Comparison of ENCODE assay signal across 27 cellular contexts in genomic region chr20:45085867-45086266, GRCh38. TPM values are rescaled to one million over a fixed set of nuclear protein-coding genes. Genes with fewer than 3 reads are reported as not detected.
DNase-seq lines count a peak whose midpoint lies in the region; ATAC-seq and TF ChIP-seq lines count a peak whose summit lies in the region.
"Had no signal": no experiment of that assay in that cellular context is flagged by ENCODE, and none has a peak within 500 bp of the region (broad histone marks: within the 10 kb centered on the region; RNA-seq: fewer than 3 reads in every experiment).

No MANE protein-coding gene starts in this region.

- H3K9me3 Mint-ChIP-seq in CD8-positive, alpha-beta T cell = peaks cover 15% of the 10 kb centered on the region
- H3K9me3 Mint-ChIP-seq in H9 = peaks cover 5 to 10% of the 10 kb centered on the region in 2 experiments; a peak in 4 of 5 replicates
- H3K9me3 Mint-ChIP-seq in activated CD8-positive, alpha-beta T cell treated with anti-CD3 and anti-CD28 coated beads, Interleukin-2, amount 10 ng/mL, durations not matched to agents 7 days and 5 days (ENCODE audit: insufficient read depth) = no peaks in the 10 kb centered on the region
- peaks cover 0 to 25% (median 10%) of the 10 kb centered on the region in 9 donors for H3K9me3 Mint-ChIP-seq in naive thymus-derived CD8-positive, alpha-beta T cell
- H3K9me3 Mint-ChIP-seq: activated T-helper 1 cell treated with anti-CD3 and anti-CD28 coated beads, Interleukin-12 subunit alpha, Interleukin-12 subunit beta, Interleukin-2, Interleukin-4 antibody, amounts not matched to agents 30 ng/mL and 10 ng/mL and 1 ng/mL, durations not matched to agents 14 hours and 24 hours and 36 hours had no signal

- no peak overlapping the region for H2AK5ac ChIP-seq in H9 (ENCODE audit: insufficient read length, low read length)

- H2AFZ ChIP-seq in H9 (ENCODE audit: low read length) = no peak overlapping the region

- H3K36me3 Mint-ChIP-seq in CD8-positive, alpha-beta T cell = peaks cover 85% of the 10 kb centered on the region
- H3K36me3 Mint-ChIP-seq in H9 (ENCODE audit: insufficient read depth in 1 of 3, low read depth in 3 of 3) = peaks cover 14 to 27% (median 19%) of the 10 kb centered on the region in 3 experiments
- H3K36me3 Mint-ChIP-seq in activated CD8-positive, alpha-beta T cell treated with anti-CD3 and anti-CD28 coated beads, Interleukin-2, amount 10 ng/mL, durations not matched to agents 7 days and 5 days (ENCODE audit: low read depth) = peaks cover 69% of the 10 kb centered on the region
- H3K36me3 Mint-ChIP-seq in naive thymus-derived CD8-positive, alpha-beta T cell = peaks cover 27 to 68% (median 39%) of the 10 kb centered on the region in 3 donors

- H3K79me1 ChIP-seq in H9 (ENCODE audit: insufficient read depth, low read depth, low read length, poor library complexity, severe bottlenecking) = no peaks in the 10 kb centered on the region

- H3K4me3 ChIP-seq in CD8-positive, alpha-beta T cell (ENCODE audit: low read depth, low read length) = no peak overlapping the region
- H3K4me3 ChIP-seq: esophagus squamous epithelium, gastroesophageal sphincter, lower lobe of right lung, smooth muscle cell, thyroid gland had no signal

- no peaks in the 10 kb centered on the region; the same call in 1 of the 2 replicates for H3K79me2 ChIP-seq in H9 (ENCODE audit: insufficient read depth, low read length)

- no peaks in the 10 kb centered on the region for H3K4me1 ChIP-seq in CD8-positive, alpha-beta T cell (ENCODE audit: insufficient read depth, low read length)
- H3K4me1 ChIP-seq in H9 (ENCODE audit: insufficient read depth, low read length) = no peaks in the 10 kb centered on the region
- H3K4me1 ChIP-seq: Caco-2, gastroesophageal sphincter, thyroid gland had no signal

- no peak overlapping the region for H4K5ac ChIP-seq in H9 (ENCODE audit: insufficient read length, low read depth, low read length)

- H3K4me2 ChIP-seq in H9 (ENCODE audit: insufficient read depth, insufficient read length, low read length) = no peak overlapping the region
- H3K4me2 ChIP-seq: KMS-11, smooth muscle cell had no signal

- CTCF ChIA-PET in CD8-positive, alpha-beta T cell (lab: Charles Lee) = no interaction called here
- CTCF ChIA-PET in activated CD8-positive, alpha-beta T cell treated with anti-CD3 and anti-CD28 coated beads, Interleukin-2, amount 10 ng/mL, durations not matched to agents 7 days and 5 days (lab: Charles Lee) = interaction anchor here (1.1 to 2.8 kb wide), 3 partner anchors 11 to 42 kb away, joined by 3 to 19 read pairs (median 14); no protein-coding TSS in a partner anchor

- no peaks in the 10 kb centered on the region for H3K23me2 ChIP-seq in H9 (ENCODE audit: insufficient read length, low read depth, low read length, poor library complexity, severe bottlenecking)

- peaks cover 7% of the 10 kb centered on the region for H3K9me3 ChIP-seq in CD8-positive, alpha-beta T cell (ENCODE audit: low read length)
- peaks cover 6% of the 10 kb centered on the region for H3K9me3 ChIP-seq in H9 (ENCODE audit: control insufficient read depth, low read depth, low read length)
- H3K9me3 ChIP-seq: Caco-2, thyroid gland had no signal

- no peak for TF ChIP-seq CTCF in CD8-positive, alpha-beta T cell (IDR thresholded peaks at IDR 0.05)
- peak; percentile 26; the same call in 1 of the 3 replicates for TF ChIP-seq CTCF in H9 (conservative IDR thresholded peaks at IDR 0.05)

- H3K27ac ChIP-seq in CD8-positive, alpha-beta T cell (ENCODE audit: low read depth, low read length) = no peak overlapping the region
- H3K27ac ChIP-seq in H9 (ENCODE audit: insufficient read length, low read depth, low read length) = no peak overlapping the region
- H3K27ac ChIP-seq: brain microvascular endothelial cell, esophagus squamous epithelium, gastroesophageal sphincter, KMS-11, lower lobe of right lung, thyroid gland had no signal

- no CpG with 5 or more reads among the region's 1 CpG for WGBS in H9 (ENCODE audit: extremely low coverage, insufficient read length, low lambda C conversion rate)

- H4K91ac ChIP-seq in H9 (ENCODE audit: insufficient read length, low read depth, low read length) = no peak overlapping the region

- no peak overlapping the region for H2BK15ac ChIP-seq in H9 (ENCODE audit: low read depth, low read length)

- H3K36me3 ChIP-seq in CD8-positive, alpha-beta T cell (ENCODE audit: insufficient read depth, low read length) = peaks cover 11% of the 10 kb centered on the region

- intact Hi-C loops in CD8-positive, alpha-beta T cell (cut with DNase I, micrococcal nuclease) = no loop called here

- H2BK120ac ChIP-seq in H9 (ENCODE audit: low read depth, low read length, poor library complexity, severe bottlenecking) = no peak overlapping the region

- no peak overlapping the region for H3K23ac ChIP-seq in H9 (ENCODE audit: insufficient read length, low read depth, low read length)

- peaks cover 10% of the 10 kb centered on the region for H3K4me1 Mint-ChIP-seq in CD8-positive, alpha-beta T cell (ENCODE audit: low read depth)
- peaks cover 7 to 9% of the 10 kb centered on the region in 2 experiments for H3K4me1 Mint-ChIP-seq in H9
- peaks cover 4% of the 10 kb centered on the region for H3K4me1 Mint-ChIP-seq in activated CD8-positive, alpha-beta T cell treated with anti-CD3 and anti-CD28 coated beads, Interleukin-2, amount 10 ng/mL, durations not matched to agents 7 days and 5 days (ENCODE audit: low read depth)
- H3K4me1 Mint-ChIP-seq in naive thymus-derived CD8-positive, alpha-beta T cell = peaks cover 9 to 22% (median 17%) of the 10 kb centered on the region in 4 donors

- H3K4me3 Mint-ChIP-seq in CD8-positive, alpha-beta T cell = no peak overlapping the region
- H3K4me3 Mint-ChIP-seq in H9 = no peak overlapping the region
- no peak overlapping the region for H3K4me3 Mint-ChIP-seq in activated CD8-positive, alpha-beta T cell treated with anti-CD3 and anti-CD28 coated beads, Interleukin-2, amount 10 ng/mL, durations not matched to agents 7 days and 5 days
- no peak overlapping the region for H3K4me3 Mint-ChIP-seq in naive thymus-derived CD8-positive, alpha-beta T cell
- H3K4me3 Mint-ChIP-seq: activated T-helper 1 cell treated with anti-CD3 and anti-CD28 coated beads, Interleukin-12 subunit alpha, Interleukin-12 subunit beta, Interleukin-2, Interleukin-4 antibody, amounts not matched to agents 30 ng/mL and 10 ng/mL and 1 ng/mL, durations not matched to agents 14 hours and 24 hours and 36 hours had no signal

- H2BK12ac ChIP-seq in H9 (ENCODE audit: insufficient read length, low read depth, low read length) = no peak overlapping the region

- H3K9ac ChIP-seq in H9 (ENCODE audit: extremely low read depth, insufficient read length, low read length) = no peak overlapping the region
- H3K9ac ChIP-seq: KMS-11 had no signal

- no peak overlapping the region for H4K8ac ChIP-seq in H9 (replicated peaks; ENCODE audit: insufficient read length, low read depth, low read length)

- no peaks in the 10 kb centered on the region for H3K27me3 ChIP-seq in CD8-positive, alpha-beta T cell (ENCODE audit: insufficient read depth, low read length)
- H3K27me3 ChIP-seq in H9 (ENCODE audit: insufficient read depth, low read length) = no peaks in the 10 kb centered on the region
- H3K27me3 ChIP-seq: brain microvascular endothelial cell, esophagus squamous epithelium, gastroesophageal sphincter, thyroid gland had no signal

- POLR2A ChIA-PET in CD8-positive, alpha-beta T cell (lab: Charles Lee) = interaction anchor here (1.0 kb wide), 1 partner anchor 11 kb away, joined by 3 read pairs; no protein-coding TSS in a partner anchor
- POLR2A ChIA-PET in activated CD8-positive, alpha-beta T cell treated with anti-CD3 and anti-CD28 coated beads, Interleukin-2, amount 10 ng/mL, durations not matched to agents 7 days and 5 days (lab: Charles Lee) = no interaction called here
- POLR2A ChIA-PET in naive thymus-derived CD8-positive, alpha-beta T cell (lab: Charles Lee) = no interaction called here

- H2BK20ac ChIP-seq in H9 (ENCODE audit: low read depth, low read length, poor library complexity, severe bottlenecking) = no peak overlapping the region

- H3K4ac ChIP-seq in H9 (ENCODE audit: low read depth, low read length) = no peak overlapping the region

- peak overlapping the region; percentile 67 for H3K27ac Mint-ChIP-seq in CD8-positive, alpha-beta T cell
- H3K27ac Mint-ChIP-seq in H9 = no peak overlapping the region
- peak overlapping the region; percentile 8 for H3K27ac Mint-ChIP-seq in activated CD8-positive, alpha-beta T cell treated with anti-CD3 and anti-CD28 coated beads, Interleukin-2, amount 10 ng/mL, durations not matched to agents 7 days and 5 days
- H3K27ac Mint-ChIP-seq in naive thymus-derived CD8-positive, alpha-beta T cell = peak overlapping the region in 9 of 10 donors; percentile 0 to 73 (median 45)
- H3K27ac Mint-ChIP-seq: activated T-helper 1 cell treated with anti-CD3 and anti-CD28 coated beads, Interleukin-12 subunit alpha, Interleukin-12 subunit beta, Interleukin-2, Interleukin-4 antibody, amounts not matched to agents 30 ng/mL and 10 ng/mL and 1 ng/mL, durations not matched to agents 14 hours and 24 hours and 36 hours had no signal

- H2BK5ac ChIP-seq in H9 (ENCODE audit: insufficient read length, low read length) = no peak overlapping the region

- no peak overlapping the region for H3K56ac ChIP-seq in H9 (ENCODE audit: insufficient read length, low read depth, low read length)

- no peaks in the 10 kb centered on the region for H4K20me1 ChIP-seq in H9 (ENCODE audit: control insufficient read depth, insufficient read depth, insufficient read length)

- ATAC-seq in CD8-positive, alpha-beta T cell = no peak
- ATAC-seq in activated CD8-positive, alpha-beta T cell treated with anti-CD3 and anti-CD28 coated beads, Interleukin-2, amount 10 ng/mL, durations not matched to agents 7 days and 5 days = no peak
- ATAC-seq in naive thymus-derived CD8-positive, alpha-beta T cell = no peak
- ATAC-seq: gastroesophageal sphincter had no signal

- no peaks in the 10 kb centered on the region for H3K27me3 Mint-ChIP-seq in CD8-positive, alpha-beta T cell (ENCODE audit: low read depth)
- H3K27me3 Mint-ChIP-seq in H9 (ENCODE audit: low read depth) = no peaks in the 10 kb centered on the region
- H3K27me3 Mint-ChIP-seq in activated CD8-positive, alpha-beta T cell treated with anti-CD3 and anti-CD28 coated beads, Interleukin-2, amount 10 ng/mL, durations not matched to agents 7 days and 5 days (ENCODE audit: low read depth) = no peaks in the 10 kb centered on the region
- no peaks in the 10 kb centered on the region for H3K27me3 Mint-ChIP-seq in naive thymus-derived CD8-positive, alpha-beta T cell

- no peak overlapping the region for H3K14ac ChIP-seq in H9 (ENCODE audit: insufficient read depth, low read length)

- no peak for DNase-seq in CD8-positive, alpha-beta T cell
- no peak for DNase-seq in H9
- no peak for DNase-seq in activated CD8-positive, alpha-beta T cell treated with anti-CD3 and anti-CD28 coated beads, Interleukin-2, amount 10 ng/mL, durations not matched to agents 7 days and 5 days
- DNase-seq in naive thymus-derived CD8-positive, alpha-beta T cell = no peak
- no peak for DNase-seq in NCI-H226
- no peak for DNase-seq in A172 (ENCODE audit: low spot score)
- DNase-seq in medulla oblongata (ENCODE audit: extremely low spot score) = no peak
- DNase-seq: activated CD4-positive, CD25-positive, alpha-beta regulatory T cell; brain microvascular endothelial cell; DMS79 treated with DMSO at 0.1 percent for 48 hours; esophagus squamous epithelium; GOT3; lower lobe of right lung; MV-4-11; NCI-H1694 treated with DMSO at 0.1 percent for 48 hours; NCI-H2171 treated with DMSO at 0.1 percent for 48 hours; NCI-H526 treated with DMSO at 0.1 percent for 48 hours; nucleus accumbens; stimulated activated naive CD4-positive, alpha-beta T cell; thyroid gland had no signal

- H3K18ac ChIP-seq in H9 (ENCODE audit: insufficient read length, low read depth, low read length) = no peak overlapping the region

- no peak overlapping the region for H3T11ph ChIP-seq in H9 (ENCODE audit: low read length)

RNA-seq across cellular contexts. Expression of gene KCNS1, which starts 15.1 kb away (rescaled TPM):
- not detected for total RNA-seq in CD8-positive, alpha-beta T cell
- total RNA-seq in H9 (2021) = 0.98 and 0.99 TPM in 2 replicates
- under 1 TPM; 0.05 to 0.11 TPM for total RNA-seq in activated CD8-positive, alpha-beta T cell treated with anti-CD3 and anti-CD28 coated beads, Interleukin-2, amount 10 ng/mL, durations not matched to agents 7 days and 5 days
- not detected for total RNA-seq in naive thymus-derived CD8-positive, alpha-beta T cell
- polyA plus RNA-seq in naive thymus-derived CD8-positive, alpha-beta T cell = not detected
- total RNA-seq in A172 (2014; rRNA removed; shearing (Covaris generic)) = not detected in 2 replicates
- total RNA-seq: gastroesophageal sphincter had no signal

RNA-seq across cellular contexts. Expression of gene WFDC5, which starts 29.1 kb away (rescaled TPM):
- total RNA-seq in CD8-positive, alpha-beta T cell = not detected
- not detected in 2 replicates for total RNA-seq in H9 (2021)
- not detected for total RNA-seq in activated CD8-positive, alpha-beta T cell treated with anti-CD3 and anti-CD28 coated beads, Interleukin-2, amount 10 ng/mL, durations not matched to agents 7 days and 5 days
- not detected for total RNA-seq in naive thymus-derived CD8-positive, alpha-beta T cell
- not detected for polyA plus RNA-seq in naive thymus-derived CD8-positive, alpha-beta T cell
- not detected in 2 replicates for total RNA-seq in A172 (2014; rRNA removed; shearing (Covaris generic))
- total RNA-seq: activated CD8-positive, alpha-beta memory T cell treated with anti-CD3 and anti-CD28 coated beads for 36 hours; activated T-helper 1 cell treated with anti-CD3 and anti-CD28 coated beads, Interleukin-12 subunit alpha, Interleukin-12 subunit beta, Interleukin-2, Interleukin-4 antibody, amounts not matched to agents 30 ng/mL and 10 ng/mL and 1 ng/mL, durations not matched to agents 14 hours and 24 hours and 36 hours; Caco-2; gastroesophageal sphincter; smooth muscle cell; thyroid gland had no signal
- polyA plus RNA-seq: adipose tissue, smooth muscle cell had no signal

RNA-seq across cellular contexts. Expression of gene WFDC12, which starts 38.4 kb away (rescaled TPM):
- not detected for total RNA-seq in CD8-positive, alpha-beta T cell
- total RNA-seq in H9 (2021) = not detected in 2 replicates
- total RNA-seq in activated CD8-positive, alpha-beta T cell treated with anti-CD3 and anti-CD28 coated beads, Interleukin-2, amount 10 ng/mL, durations not matched to agents 7 days and 5 days = not detected
- total RNA-seq in naive thymus-derived CD8-positive, alpha-beta T cell = not detected
- not detected for polyA plus RNA-seq in naive thymus-derived CD8-positive, alpha-beta T cell
- not detected in 2 replicates for total RNA-seq in A172 (2014; rRNA removed; shearing (Covaris generic))
- total RNA-seq: activated CD8-positive, alpha-beta memory T cell treated with anti-CD3 and anti-CD28 coated beads for 36 hours; activated T-helper 1 cell treated with anti-CD3 and anti-CD28 coated beads, Interleukin-12 subunit alpha, Interleukin-12 subunit beta, Interleukin-2, Interleukin-4 antibody, amounts not matched to agents 30 ng/mL and 10 ng/mL and 1 ng/mL, durations not matched to agents 14 hours and 24 hours and 36 hours; Caco-2; gastroesophageal sphincter; smooth muscle cell; thyroid gland had no signal
- polyA plus RNA-seq: adipose tissue, smooth muscle cell had no signal

Comparison
In these comparisons a context has a peak if more than half of its experiments do, and no peak if none do; other contexts are left out.
1. H3K27ac Mint-ChIP-seq: peak in CD8-positive, alpha-beta T cell (single experiment), activated CD8-positive, alpha-beta T cell treated with anti-CD3 and anti-CD28 coated beads, Interleukin-2, amount 10 ng/mL, durations not matched to agents 7 days and 5 days (single experiment) and naive thymus-derived CD8-positive, alpha-beta T cell (9 of 10); none in H9 (0 of 3).